18 cellular contexts compared by ENCODE assay signal in the genomic region with DNA sequence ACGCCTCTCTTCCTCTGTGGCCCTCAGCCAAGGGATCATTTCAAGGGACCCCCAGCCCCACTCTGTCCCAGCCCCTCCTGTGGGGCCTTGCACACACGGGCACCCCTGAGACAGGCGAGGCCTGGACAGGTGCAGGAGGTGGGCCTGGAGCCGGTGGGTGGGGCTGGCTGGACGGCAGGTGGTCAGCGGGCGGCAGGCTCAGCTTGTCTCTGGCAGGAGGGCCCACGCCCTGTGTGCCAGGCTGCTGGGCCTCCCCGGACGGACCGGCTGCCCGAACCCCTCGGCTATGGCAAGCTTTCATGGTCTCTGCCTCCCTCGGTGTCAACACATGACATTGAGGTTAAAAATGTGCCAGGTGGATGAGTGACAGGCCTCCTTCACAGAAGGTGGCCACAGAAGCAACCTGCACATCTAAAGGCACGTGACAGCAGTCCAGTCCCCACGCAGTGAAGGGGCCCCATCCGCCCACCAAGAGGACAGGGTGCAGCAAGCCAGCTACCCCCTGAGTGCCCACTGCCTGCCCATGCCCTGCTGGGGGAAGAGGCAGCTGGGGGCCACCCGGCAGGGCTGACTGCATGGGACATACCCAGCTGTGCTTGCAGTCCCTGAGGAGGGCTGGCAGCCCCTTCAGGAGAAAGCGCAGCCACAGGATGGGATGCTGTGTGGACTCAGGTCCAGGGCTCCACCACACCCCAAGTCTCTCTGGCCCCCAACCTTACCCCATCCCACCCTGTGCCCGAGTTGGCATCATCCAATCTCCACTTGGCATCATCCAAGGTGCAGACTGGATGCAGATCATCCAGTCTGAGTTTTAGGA.
DNase-seq lines count a peak whose midpoint lies in the region; ATAC-seq and TF ChIP-seq lines count a peak whose summit lies in the region.
"Had no signal": no experiment of that assay in that cellular context is flagged by ENCODE, and none has a peak within 500 bp of the region (broad histone marks: within the 10 kb centered on the region; RNA-seq: fewer than 3 reads in every experiment).

No MANE protein-coding gene starts in this region.

- no peak for DNase-seq in HEK293T (ENCODE audit: extremely low spot score)
- peak; percentile 41 for DNase-seq in endodermal cell
- DNase-seq in mucosa of descending colon = peak; percentile 52 to 71 (median 59)
- DNase-seq in spleen = peak; percentile 76
- no peak for DNase-seq in GM19240 (ENCODE audit: insufficient read length, low spot score)
- DNase-seq: ACHN, Calu3, DMS53, Kasumi-1, MM.1S, NCI-H1092 treated with DMSO at 0.1 percent for 48 hours, NCI-H524, SIG-M5 had no signal

- H3K4me3 ChIP-seq in endodermal cell (ENCODE audit: low read length) = no peak overlapping the region
- no peak overlapping the region for H3K4me3 ChIP-seq in mucosa of descending colon
- no peak overlapping the region for H3K4me3 ChIP-seq in spleen

- TF ChIP-seq CTCF in endodermal cell (conservative IDR thresholded peaks at IDR 0.05) (no peak), mucosa of descending colon (IDR thresholded peaks at IDR 0.05) (no peak), spleen (IDR thresholded peaks at IDR 0.05 in 8 of 11, conservative IDR thresholded peaks at IDR 0.05 in 3 of 11) (no peak)

- H3K36me3 ChIP-seq in endodermal cell (ENCODE audit: control insufficient read depth, insufficient read depth, low read length) (no peaks in the 10 kb centered on the region), mucosa of descending colon (ENCODE audit: low read depth) (no peaks in the 10 kb centered on the region), spleen (no peaks in the 10 kb centered on the region)

- H3K27ac Mint-ChIP-seq in endodermal cell = no peak overlapping the region
- no peak overlapping the region for H3K27ac Mint-ChIP-seq in activated T-helper 17 cell treated with anti-CD3 and anti-CD28 coated beads, Interleukin-2, amount 50 U/mL, for 72 hours
- H3K27ac Mint-ChIP-seq: CD4-positive, alpha-beta T cell had no signal

- WGBS in endodermal cell (ENCODE audit: insufficient coverage in 1 of 2, insufficient read length in 1 of 2), 2 experiments = 89 to 92% methylated on average over 16 to 20 of the region's 20 CpGs
- WGBS in spleen, 5 donors = 85 to 93% (median 89%) methylated on average over 7 to 20 of the region's 20 CpGs

- ATAC-seq in mucosa of descending colon (peak; percentile 41), HG03432 (IDR thresholded peaks at IDR 0.05; ENCODE audit: unreplicated experiment) (no peak)
- no peak for ATAC-seq in activated T-helper 17 cell treated with anti-CD3 and anti-CD28 coated beads, Interleukin-2, amount 50 U/mL, for 72 hours (replicated peaks)

- peaks cover 11% of the 10 kb centered on the region for H3K27me3 ChIP-seq in endodermal cell (ENCODE audit: control insufficient read depth, insufficient read depth, low read length, poor library complexity, severe bottlenecking)
- peaks cover 0 to 5% (median 0%) of the 10 kb centered on the region in 7 donors for H3K27me3 ChIP-seq in spleen (replicated peaks in 1 of 7)

- H3K9ac ChIP-seq in endodermal cell (ENCODE audit: extremely low read depth, low read length, poor library complexity, severe bottlenecking) = no peak overlapping the region

- no peak for TF ChIP-seq POLR2A in spleen (IDR thresholded peaks at IDR 0.05)

- peaks cover 21% of the 10 kb centered on the region for H3K4me1 Mint-ChIP-seq in endodermal cell
- H3K4me1 Mint-ChIP-seq in activated T-helper 17 cell treated with anti-CD3 and anti-CD28 coated beads, Interleukin-2, amount 50 U/mL, for 72 hours = peaks cover 6% of the 10 kb centered on the region

- POLR2A ChIA-PET in HEK293T (lab: Yijun Ruan, JAX) = no interaction called here

- H3K36me3 Mint-ChIP-seq in endodermal cell (ENCODE audit: low read depth) = no peaks in the 10 kb centered on the region
- no peaks in the 10 kb centered on the region for H3K36me3 Mint-ChIP-seq in activated T-helper 17 cell treated with anti-CD3 and anti-CD28 coated beads, Interleukin-2, amount 50 U/mL, for 72 hours (ENCODE audit: low read depth)
- H3K36me3 Mint-ChIP-seq: IgD-negative memory B cell had no signal

- CTCF ChIA-PET in HEK293T (lab: Yijun Ruan, JAX) = no interaction called here

- no peak overlapping the region for H3K4me3 Mint-ChIP-seq in endodermal cell
- H3K4me3 Mint-ChIP-seq in activated T-helper 17 cell treated with anti-CD3 and anti-CD28 coated beads, Interleukin-2, amount 50 U/mL, for 72 hours = no peak overlapping the region
- H3K4me3 Mint-ChIP-seq: CD4-positive, alpha-beta T cell; IgD-negative memory B cell had no signal

- no peaks in the 10 kb centered on the region for H3K9me3 ChIP-seq in endodermal cell (ENCODE audit: control insufficient read depth, low read length)
- no peaks in the 10 kb centered on the region for H3K9me3 ChIP-seq in mucosa of descending colon
- H3K9me3 ChIP-seq in spleen = no peaks in the 10 kb centered on the region

- H3K27ac ChIP-seq in endodermal cell (ENCODE audit: low read depth, low read length) (no peak overlapping the region), spleen (no peak overlapping the region)
- H3K27ac ChIP-seq: HL-60 had no signal

- intact Hi-C loops in mucosa of descending colon (cut with DNase I, micrococcal nuclease) (no loop called here), spleen (cut with DNase I; ENCODE audit: low total_unique reads) (no loop called here)

- H3K4me1 ChIP-seq in endodermal cell (ENCODE audit: control insufficient read depth, insufficient read depth, low read length) (peaks cover 7% of the 10 kb centered on the region), mucosa of descending colon (ENCODE audit: low read depth) (no peaks in the 10 kb centered on the region), spleen (peaks cover 0 to 22% (median 7%) of the 10 kb centered on the region in 6 donors)

- H3K9me3 Mint-ChIP-seq in endodermal cell = peaks cover 3% of the 10 kb centered on the region
- no peaks in the 10 kb centered on the region for H3K9me3 Mint-ChIP-seq in activated T-helper 17 cell treated with anti-CD3 and anti-CD28 coated beads, Interleukin-2, amount 50 U/mL, for 72 hours
- H3K9me3 Mint-ChIP-seq: CD4-positive, alpha-beta T cell; IgD-negative memory B cell had no signal

- peaks cover 2% of the 10 kb centered on the region for H3K27me3 Mint-ChIP-seq in endodermal cell (ENCODE audit: insufficient read depth)
- no peaks in the 10 kb centered on the region for H3K27me3 Mint-ChIP-seq in activated T-helper 17 cell treated with anti-CD3 and anti-CD28 coated beads, Interleukin-2, amount 50 U/mL, for 72 hours
- H3K27me3 Mint-ChIP-seq: CD4-positive, alpha-beta T cell; IgD-negative memory B cell had no signal

TF ChIP-seq in HEK293T, 16 proteins besides CTCF, POLR2A, EP300 and RAD21:
- TF ChIP-seq, protein P1, sequence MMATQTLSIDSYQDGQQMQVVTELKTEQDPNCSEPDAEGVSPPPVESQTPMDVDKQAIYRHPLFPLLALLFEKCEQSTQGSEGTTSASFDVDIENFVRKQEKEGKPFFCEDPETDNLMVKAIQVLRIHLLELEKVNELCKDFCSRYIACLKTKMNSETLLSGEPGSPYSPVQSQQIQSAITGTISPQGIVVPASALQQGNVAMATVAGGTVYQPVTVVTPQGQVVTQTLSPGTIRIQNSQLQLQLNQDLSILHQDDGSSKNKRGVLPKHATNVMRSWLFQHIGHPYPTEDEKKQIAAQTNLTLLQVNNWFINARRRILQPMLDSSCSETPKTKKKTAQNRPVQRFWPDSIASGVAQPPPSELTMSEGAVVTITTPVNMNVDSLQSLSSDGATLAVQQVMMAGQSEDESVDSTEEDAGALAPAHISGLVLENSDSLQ (IDR thresholded peaks at IDR 0.05) = peak; percentile 12; the same call in 1 of the 2 replicates
- no peak for TF ChIP-seq NFRKB (IDR thresholded peaks at IDR 0.05)
- TF ChIP-seq ZNF384 (IDR thresholded peaks at IDR 0.05) = no peak

Comparison
In these comparisons a context has a peak if more than half of its experiments do, and no peak if none do; other contexts are left out.
1. DNase-seq: peak in endodermal cell (single experiment), mucosa of descending colon (3 of 3) and spleen (single experiment); none in HEK293T (single experiment) and GM19240 (single experiment).